In genomic region chr4:147862043-147862692, GRCh38 we compare ENCODE assay signal across 13 cellular contexts.
"Had no signal": no experiment of that assay in that cellular context is flagged by ENCODE, and none has a peak within 500 bp of the region (broad histone marks: within the 10 kb centered on the region; RNA-seq: fewer than 3 reads in every experiment).

No MANE protein-coding gene starts in this region.

- H3K27ac ChIP-seq: psoas muscle had no signal

- H3K27me3 ChIP-seq: breast epithelium, gastrocnemius medialis, thyroid gland had no signal

- H3K9me3 ChIP-seq: breast epithelium, gastrocnemius medialis, psoas muscle, thyroid gland had no signal

- H3K4me1 ChIP-seq: breast epithelium had no signal

- H3K4me3 ChIP-seq: breast epithelium, gastrocnemius medialis, psoas muscle, thyroid gland had no signal

- DNase-seq: activated CD4-positive, alpha-beta T cell treated with anti-CD3 and anti-CD28 coated beads, Interleukin-2, amount 50 U/mL, for 48 hours; activated CD4-positive, CD25-positive, alpha-beta regulatory T cell treated with anti-CD3 and anti-CD28 coated beads, Interleukin-2, amount 50 U/mL, for 72 hours; activated CD8-positive, alpha-beta memory T cell treated with anti-CD3 and anti-CD28 coated beads, Interleukin-2, amount 10 ng/mL, durations not matched to agents 7 days and 5 days; activated effector memory CD4-positive, alpha-beta T cell treated with anti-CD3 and anti-CD28 coated beads, Interleukin-2, amount 50 U/mL, for 16 hours; activated naive CD8-positive, alpha-beta T cell treated with anti-CD3 and anti-CD28 coated beads for 36 hours; activated T-cell treated with anti-CD3 and anti-CD28 coated beads, Interleukin-2, amount 50 U/mL, for 24 hours; gastrocnemius medialis; occipital lobe; psoas muscle; stimulated activated CD4-positive, alpha-beta T cell treated with anti-CD3 and anti-CD28 coated beads, Interleukin-2, amount 100 ng/mL, for 48 hours; stimulated activated CD8-positive, alpha-beta memory T cell treated with anti-CD3 and anti-CD28 coated beads, Interleukin-4, amount 100 ng/mL, for 48 hours; thyroid gland had no signal

- H3K36me3 ChIP-seq: breast epithelium, gastrocnemius medialis, thyroid gland had no signal
